ENCODE assay signal across 19 cellular contexts in the genomic region with DNA sequence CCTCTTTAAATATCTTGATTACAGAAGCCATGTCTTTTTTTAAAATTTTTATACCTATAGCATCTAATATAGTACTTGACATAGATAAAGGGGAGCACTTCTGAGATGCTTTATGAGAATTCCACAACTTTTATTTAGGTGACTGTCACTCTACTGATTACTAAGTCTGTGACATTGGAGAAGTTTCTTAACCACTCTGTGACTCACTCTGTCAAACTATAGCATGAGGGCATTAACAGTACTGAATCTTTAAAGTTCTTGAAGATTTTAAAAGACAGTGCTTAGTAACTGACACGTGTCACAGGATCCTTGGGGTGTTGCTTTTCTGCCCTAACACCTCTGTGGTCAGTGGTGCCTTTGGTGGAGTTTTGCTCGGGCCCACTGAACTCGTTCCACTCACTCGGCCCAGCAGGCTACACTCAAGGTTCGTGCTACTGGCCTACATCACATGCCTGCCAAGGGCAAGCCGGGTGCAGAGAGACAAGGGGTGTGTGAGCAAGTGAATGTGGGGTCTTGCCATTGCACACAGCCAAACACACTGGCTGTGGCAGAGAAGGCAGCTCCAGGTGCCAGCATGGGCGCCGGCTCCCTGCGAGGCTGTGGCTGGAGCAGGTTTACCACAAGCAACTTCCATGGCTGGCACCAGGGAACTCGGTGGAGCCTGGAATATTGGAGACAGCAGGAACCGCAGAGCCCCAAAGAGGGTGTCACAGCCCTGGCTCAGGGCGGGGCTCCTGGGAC.
DNase-seq lines count a peak whose midpoint lies in the region; ATAC-seq, FAIRE-seq and TF ChIP-seq lines count a peak whose summit lies in the region.
"Had no signal": no experiment of that assay in that cellular context is flagged by ENCODE, and none has a peak within 500 bp of the region (broad histone marks: within the 10 kb centered on the region; RNA-seq: fewer than 3 reads in every experiment).

No MANE protein-coding gene starts in this region.

- H3K4me2 ChIP-seq in PC-3 (ENCODE audit: low read length) (no peak overlapping the region), HepG2 (ENCODE audit: low read depth, low read length) (no peak overlapping the region)
- H3K4me2 ChIP-seq: A549, BLaER1 had no signal

- TF ChIP-seq POLR2A in HepG2 (IDR thresholded peaks at IDR 0.05; ENCODE audit: insufficient read depth in 1 of 2, low read depth in 2 of 2, low read length in 2 of 2): no peak

- TF ChIP-seq RAD21 in HepG2 (CRISPR knock-in tag; IDR thresholded peaks at IDR 0.05): no peak

- peak; percentile 80 for ATAC-seq in PC-3
- peak; percentile 20 for ATAC-seq in sciatic nerve
- ATAC-seq in aorta (ENCODE audit: low FRiP score): peak; percentile 26
- no peak for ATAC-seq in HepG2
- ATAC-seq: A549 had no signal

- in situ Hi-C loops in HepG2 (cut with HindIII; ENCODE audit: extremely low pct_ligation_motif_present, low pct_unique_long_range_greater_than_20kb): no loop called here

- H3K36me3 ChIP-seq in PC-3 (ENCODE audit: low read depth, low read length): no peaks in the 10 kb centered on the region
- H3K36me3 ChIP-seq in kidney (ENCODE audit: control insufficient read depth in 1 of 2, insufficient read depth in 2 of 2, low read length in 2 of 2): no peaks in the 10 kb centered on the region
- no peaks in the 10 kb centered on the region for H3K36me3 ChIP-seq in aorta (ENCODE audit: control insufficient read depth in 1 of 2, insufficient read depth in 2 of 2, low read length in 1 of 2)
- H3K36me3 ChIP-seq in HepG2 (replicated peaks in 1 of 2; ENCODE audit: control insufficient read depth in 1 of 2, insufficient read depth in 2 of 2, low read length in 2 of 2): no peaks in the 10 kb centered on the region
- H3K36me3 ChIP-seq: BLaER1 had no signal

- H3K9me3 ChIP-seq in PC-3 (ENCODE audit: low read length): no peaks in the 10 kb centered on the region
- no peaks in the 10 kb centered on the region for H3K9me3 ChIP-seq in kidney (ENCODE audit: control insufficient read depth in 1 of 2, low read length in 2 of 2)
- H3K9me3 ChIP-seq in aorta (ENCODE audit: control insufficient read depth, low read length): peaks cover 2% of the 10 kb centered on the region
- H3K9me3 ChIP-seq in HepG2 (ENCODE audit: low read length): no peaks in the 10 kb centered on the region
- H3K9me3 ChIP-seq: A549, BLaER1, Caco-2 had no signal

- no peak overlapping the region for H3K9ac ChIP-seq in PC-3 (ENCODE audit: low read length)
- no peak overlapping the region for H3K9ac ChIP-seq in kidney (ENCODE audit: low read length in 2 of 2)
- no peak overlapping the region for H3K9ac ChIP-seq in HepG2 (ENCODE audit: insufficient read depth, low read depth, low read length)
- H3K9ac ChIP-seq: BLaER1, GM23248 had no signal

- H3F3A ChIP-seq in PC-3 (ENCODE audit: low read length, unreplicated experiment): no peaks in the 10 kb centered on the region

- intact Hi-C loops in PC-3 (cut with micrococcal nuclease): no loop called here
- intact Hi-C loops in kidney (cut with DNase I): no loop called here
- intact Hi-C loops in sciatic nerve (cut with DNase I): no loop called here
- intact Hi-C loops in aorta (cut with DNase I): no loop called here
- intact Hi-C loops in HepG2 (cut with micrococcal nuclease; ENCODE audit: unreplicated experiment): no loop called here

- BruUV-seq in PC-3 (replicated peaks; lab: Mats Ljungman, UMichigan) (no TSS peak), HepG2 (replicated peaks; lab: Mats Ljungman, UMichigan) (no TSS peak)

- DNase-seq in PC-3: peak; percentile 41
- DNase-seq in kidney: peak; percentile 55
- DNase-seq in sciatic nerve (ENCODE audit: low spot score): no peak
- peak in 1 of 2 donors; percentile 64 for DNase-seq in aorta
- DNase-seq in HepG2 (ENCODE audit: low spot score): no peak
- no peak for DNase-seq in stimulated activated CD4-positive, alpha-beta T cell treated with anti-CD3 and anti-CD28 coated beads, Interleukin-2, amount 100 ng/mL, for 24 hours
- DNase-seq in NCI-H446 (lab: John Stamatoyannopoulos, UW): no peak
- DNase-seq: AML-193; Caco-2; CD8-positive, alpha-beta memory T cell; DND-41; GDM1; GM23248; H7; IMR-90 had no signal

- H2AFZ ChIP-seq in PC-3 (ENCODE audit: low read length) (no peak overlapping the region), HepG2 (ENCODE audit: low read length) (no peak overlapping the region)
- H2AFZ ChIP-seq: GM23248 had no signal

- H3K4me1 ChIP-seq in PC-3 (ENCODE audit: insufficient read depth, low read length) (no peaks in the 10 kb centered on the region), kidney (ENCODE audit: control insufficient read depth in 1 of 2, insufficient read depth in 1 of 2, low read depth in 1 of 2, low read length in 2 of 2) (no peaks in the 10 kb centered on the region), aorta (ENCODE audit: control insufficient read depth in 1 of 2, insufficient read depth in 2 of 2, low read length in 2 of 2) (no peaks in the 10 kb centered on the region), HepG2 (ENCODE audit: insufficient read depth, low read length) (no peaks in the 10 kb centered on the region)
- H3K4me1 ChIP-seq: A549, BLaER1, Caco-2 had no signal

- H3K27me3 ChIP-seq in PC-3 (ENCODE audit: low read length): no peaks in the 10 kb centered on the region
- H3K27me3 ChIP-seq in aorta (ENCODE audit: control insufficient read depth in 1 of 2, insufficient read depth in 2 of 2, low read length in 1 of 2): no peaks in the 10 kb centered on the region
- H3K27me3 ChIP-seq in HepG2 (ENCODE audit: control insufficient read depth in 1 of 2, insufficient read depth in 2 of 2, low read length in 2 of 2): no peaks in the 10 kb centered on the region
- H3K27me3 ChIP-seq: BLaER1 had no signal

- no peak overlapping the region for H3K27ac ChIP-seq in PC-3 (ENCODE audit: low read length)
- no peak overlapping the region for H3K27ac ChIP-seq in kidney (ENCODE audit: low read depth in 2 of 2, low read length in 2 of 2)
- H3K27ac ChIP-seq in aorta (ENCODE audit: low read depth in 1 of 2, low read length in 2 of 2): no peak overlapping the region
- no peak overlapping the region for H3K27ac ChIP-seq in HepG2 (ENCODE audit: extremely low read length, insufficient read depth, low read length)
- H3K27ac ChIP-seq: A549, BLaER1, GM23248, HL-60 had no signal

- no peaks in the 10 kb centered on the region for H4K20me1 ChIP-seq in PC-3 (ENCODE audit: low read length)
- H4K20me1 ChIP-seq in HepG2 (ENCODE audit: insufficient read depth, low read length): no peaks in the 10 kb centered on the region
- H4K20me1 ChIP-seq: BLaER1 had no signal

- H3K4me3 ChIP-seq in PC-3 (ENCODE audit: low read length): no peak overlapping the region
- no peak overlapping the region for H3K4me3 ChIP-seq in kidney (ENCODE audit: low read length in 2 of 2)
- H3K4me3 ChIP-seq in aorta (ENCODE audit: low read length in 2 of 2): no peak overlapping the region
- H3K4me3 ChIP-seq in HepG2 (replicated peaks in 1 of 3; ENCODE audit: insufficient read depth in 1 of 3, low read depth in 2 of 3, low read length in 3 of 3): no peak overlapping the region
- H3K4me3 ChIP-seq: A549, BLaER1, GM23248 had no signal

- CTCF ChIA-PET in PC-3 (lab: Charles Lee) (no interaction called here), HepG2 (lab: Yijun Ruan, JAX; ENCODE audit: low intra/inter-chr PET ratio, low total read pairs) (no interaction called here)

- POLR2A ChIA-PET in PC-3 (lab: Charles Lee; ENCODE audit: unreplicated experiment): no interaction called here
- POLR2A ChIA-PET in HepG2 (lab: Yijun Ruan, JAX): no interaction called here

- H3K79me2 ChIP-seq in PC-3 (ENCODE audit: low read length) (no peaks in the 10 kb centered on the region), HepG2 (ENCODE audit: insufficient read depth, low read length) (no peaks in the 10 kb centered on the region)

- TF ChIP-seq EP300 in HepG2 (IDR thresholded peaks at IDR 0.05; ENCODE audit: low read depth in 2 of 2, low read length in 2 of 2) (no peak), HepG2 (CRISPR knock-in tag; IDR thresholded peaks at IDR 0.05; ENCODE audit: borderline replicate concordance) (no peak)

- FAIRE-seq in kidney (lab: Jason Lieb, UNC): no peak
- no peak for FAIRE-seq in HepG2 (lab: Jason Lieb, UNC)
- FAIRE-seq: A549, GM12892 had no signal

- no peaks in the 10 kb centered on the region for H3K9me2 ChIP-seq in PC-3 (replicated peaks; ENCODE audit: low read length)

- WGBS in aorta, 2 donors: 88 to 91% methylated on average over 12 of the region's 12 CpGs
- 23% methylated on average over 4 of the region's 12 CpGs for WGBS in HepG2 (ENCODE audit: low lambda C conversion rate)

- no peak for TF ChIP-seq CTCF in PC-3 (conservative IDR thresholded peaks at IDR 0.05; ENCODE audit: low read depth, low read length)
- no peak for TF ChIP-seq CTCF in kidney (IDR thresholded peaks at IDR 0.05; ENCODE audit: borderline replicate concordance, extremely low read depth, insufficient read depth)
- no peak for TF ChIP-seq CTCF in HepG2 (CRISPR knock-in tag; IDR thresholded peaks at IDR 0.05)

TF ChIP-seq in HepG2, 621 proteins besides CTCF, POLR2A, EP300 and RAD21 (continues in another document):
- TF ChIP-seq RNF2 (conservative IDR thresholded peaks at IDR 0.05; ENCODE audit: low read depth): no peak
- TF ChIP-seq, protein P1, sequence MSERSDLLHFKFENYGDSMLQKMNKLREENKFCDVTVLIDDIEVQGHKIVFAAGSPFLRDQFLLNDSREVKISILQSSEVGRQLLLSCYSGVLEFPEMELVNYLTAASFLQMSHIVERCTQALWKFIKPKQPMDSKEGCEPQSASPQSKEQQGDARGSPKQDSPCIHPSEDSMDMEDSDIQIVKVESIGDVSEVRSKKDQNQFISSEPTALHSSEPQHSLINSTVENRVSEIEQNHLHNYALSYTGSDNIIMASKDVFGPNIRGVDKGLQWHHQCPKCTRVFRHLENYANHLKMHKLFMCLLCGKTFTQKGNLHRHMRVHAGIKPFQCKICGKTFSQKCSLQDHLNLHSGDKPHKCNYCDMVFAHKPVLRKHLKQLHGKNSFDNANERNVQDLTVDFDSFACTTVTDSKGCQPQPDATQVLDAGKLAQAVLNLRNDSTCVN (CRISPR knock-in tag; IDR thresholded peaks at IDR 0.05; ENCODE audit: borderline replicate concordance): no peak
- TF ChIP-seq MXD4 (CRISPR knock-in tag; IDR thresholded peaks at IDR 0.05): no peak
- TF ChIP-seq ZNF841 (CRISPR knock-in tag; IDR thresholded peaks at IDR 0.05; ENCODE audit: borderline replicate concordance): no peak
- TF ChIP-seq, protein P2, sequence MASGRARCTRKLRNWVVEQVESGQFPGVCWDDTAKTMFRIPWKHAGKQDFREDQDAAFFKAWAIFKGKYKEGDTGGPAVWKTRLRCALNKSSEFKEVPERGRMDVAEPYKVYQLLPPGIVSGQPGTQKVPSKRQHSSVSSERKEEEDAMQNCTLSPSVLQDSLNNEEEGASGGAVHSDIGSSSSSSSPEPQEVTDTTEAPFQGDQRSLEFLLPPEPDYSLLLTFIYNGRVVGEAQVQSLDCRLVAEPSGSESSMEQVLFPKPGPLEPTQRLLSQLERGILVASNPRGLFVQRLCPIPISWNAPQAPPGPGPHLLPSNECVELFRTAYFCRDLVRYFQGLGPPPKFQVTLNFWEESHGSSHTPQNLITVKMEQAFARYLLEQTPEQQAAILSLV (CRISPR knock-in tag; IDR thresholded peaks at IDR 0.05; ENCODE audit: borderline replicate concordance): no peak
- no peak for TF ChIP-seq U2AF1 (optimal IDR thresholded peaks at IDR 0.05; ENCODE audit: low read depth, low read length)
- TF ChIP-seq NFE2L1 (CRISPR knock-in tag; IDR thresholded peaks at IDR 0.05; ENCODE audit: borderline replicate concordance): no peak
- TF ChIP-seq ZNF788 (CRISPR knock-in tag; IDR thresholded peaks at IDR 0.05; ENCODE audit: borderline replicate concordance): no peak

Comparison
In these comparisons a context has a peak if more than half of its experiments do, and no peak if none do; other contexts are left out.
1. DNase-seq: peak in PC-3 (single experiment) and kidney (single experiment); none in sciatic nerve (single experiment), HepG2 (single experiment), stimulated activated CD4-positive, alpha-beta T cell treated with anti-CD3 and anti-CD28 coated beads, Interleukin-2, amount 100 ng/mL, for 24 hours (0 of 2) and NCI-H446 (0 of 2).